In genomic region chr10:97689637-97690036, GRCh38 we compare ENCODE assay signal across 12 cellular contexts. TPM values are rescaled to one million over a fixed set of nuclear protein-coding genes. Genes with fewer than 3 reads are reported as not detected.
DNase-seq lines count a peak whose midpoint lies in the region; ATAC-seq and TF ChIP-seq lines count a peak whose summit lies in the region.
"Had no signal": no experiment of that assay in that cellular context is flagged by ENCODE, and none has a peak within 500 bp of the region (broad histone marks: within the 10 kb centered on the region; RNA-seq: fewer than 3 reads in every experiment).

No MANE protein-coding gene starts in this region.

- no peaks in the 10 kb centered on the region for H3K9me3 Mint-ChIP-seq in activated CD4-positive, alpha-beta T cell treated with anti-CD3 and anti-CD28 coated beads, Interleukin-2, amount 10 ng/mL, durations not matched to agents 24 days and 14 days

- no peak for ATAC-seq in GM21723 (IDR thresholded peaks at IDR 0.05; ENCODE audit: unreplicated experiment)

- H3K27ac ChIP-seq in ACC112 (ENCODE audit: low read depth, low read length): peak overlapping the region; percentile 91
- H3K27ac ChIP-seq: BLaER1, SK-N-MC had no signal

- H3K27me3 ChIP-seq in ACC112 (ENCODE audit: insufficient read depth, low read length): no peaks in the 10 kb centered on the region
- H3K27me3 ChIP-seq: BLaER1 had no signal

- H3K36me3 ChIP-seq in ACC112 (ENCODE audit: insufficient read depth, low read length): no peaks in the 10 kb centered on the region
- H3K36me3 ChIP-seq: BLaER1 had no signal

- in situ Hi-C loops in astrocyte of the cerebellum (cut with HindIII; ENCODE audit: low sequenced_read_pairs): loop anchor here (5.0 kb wide), 1 partner anchor 38 kb away; no protein-coding TSS in a partner anchor

- H3K27me3 Mint-ChIP-seq in activated CD4-positive, alpha-beta T cell treated with anti-CD3 and anti-CD28 coated beads, Interleukin-2, amount 10 ng/mL, durations not matched to agents 24 days and 14 days: peaks cover 10% of the 10 kb centered on the region

- H3K36me3 Mint-ChIP-seq in activated CD4-positive, alpha-beta T cell treated with anti-CD3 and anti-CD28 coated beads, Interleukin-2, amount 10 ng/mL, durations not matched to agents 24 days and 14 days (ENCODE audit: low read depth): no peaks in the 10 kb centered on the region

- DNase-seq in HUDEP-2 (lab: John Stamatoyannopoulos, UW; ENCODE audit: unreplicated experiment in 76 of 76) (peak in 56 of 76 experiments; percentile 14 to 74 (median 38)), astrocyte of the cerebellum (ENCODE audit: low read depth) (peak; percentile 62), lower leg skin (ENCODE audit: low spot score in 2 of 2) (peak; percentile 90 to 92), NCI-H1048 (lab: John Stamatoyannopoulos, UW) (no peak)
- DNase-seq in NK-92 treated with Interleukin-12 subunit alpha and Interleukin-12 subunit beta, amount 100 ng/mL, for 24 hours (lab: John Stamatoyannopoulos, UW): no peak
- no peak for DNase-seq in activated CD4-positive, alpha-beta T cell treated with anti-CD3 and anti-CD28 coated beads, Interleukin-2, amount 10 ng/mL, durations not matched to agents 24 days and 14 days
- DNase-seq: activated gamma-delta T cell treated with Interleukin-2 at 50 U/mL for 16 hours, small intestine had no signal

- H3K79me2 ChIP-seq in ACC112 (ENCODE audit: control insufficient read depth, insufficient read depth, low read length, unreplicated experiment): peaks cover 20% of the 10 kb centered on the region

- H2AFZ ChIP-seq in ACC112 (ENCODE audit: low read length, unreplicated experiment): peak overlapping the region; percentile 78

- WGBS in lower leg skin, 2 donors: 39 to 43% methylated on average over 5 of the region's 5 CpGs

- peaks cover 14% of the 10 kb centered on the region for H3K4me1 Mint-ChIP-seq in activated CD4-positive, alpha-beta T cell treated with anti-CD3 and anti-CD28 coated beads, Interleukin-2, amount 10 ng/mL, durations not matched to agents 24 days and 14 days

- intact Hi-C loops in lower leg skin (cut with DNase I; ENCODE audit: low total_unique reads): no loop called here
- intact Hi-C loops in activated CD4-positive, alpha-beta T cell treated with anti-CD3 and anti-CD28 coated beads, Interleukin-2, amount 10 ng/mL, durations not matched to agents 24 days and 14 days (cut with micrococcal nuclease): no loop called here

- H3K4me3 Mint-ChIP-seq in activated CD4-positive, alpha-beta T cell treated with anti-CD3 and anti-CD28 coated beads, Interleukin-2, amount 10 ng/mL, durations not matched to agents 24 days and 14 days: no peak overlapping the region

- peaks cover 36% of the 10 kb centered on the region for H3K4me1 ChIP-seq in ACC112 (ENCODE audit: control insufficient read depth, insufficient read depth, low read length, unreplicated experiment)

- no peak overlapping the region for H3K27ac Mint-ChIP-seq in activated CD4-positive, alpha-beta T cell treated with anti-CD3 and anti-CD28 coated beads, Interleukin-2, amount 10 ng/mL, durations not matched to agents 24 days and 14 days

- TF ChIP-seq CTCF in astrocyte of the cerebellum (IDR thresholded peaks at IDR 0.05; ENCODE audit: low read depth, low read length, missing control alignments): no peak
- no peak for TF ChIP-seq CTCF in lower leg skin (IDR thresholded peaks at IDR 0.05)

- no peak for TF ChIP-seq POLR2A in lower leg skin (IDR thresholded peaks at IDR 0.05)

- H3K4me3 ChIP-seq in ACC112 (ENCODE audit: low read depth, low read length): no peak overlapping the region
- H3K4me3 ChIP-seq in astrocyte of the cerebellum (ENCODE audit: low read depth, low read length): no peak overlapping the region
- H3K4me3 ChIP-seq in lower leg skin (ENCODE audit: low read depth, poor library complexity, severe bottlenecking): no peak overlapping the region
- H3K4me3 ChIP-seq: BLaER1, SK-N-MC had no signal

RNA-seq across cellular contexts. Expression of gene AVPI1, which starts 2.6 kb away (rescaled TPM):
- 100 to 1,000 TPM; 133 to 169 (median 145) TPM for total RNA-seq in lower leg skin
- 1.1 and 1.3 TPM in 2 replicates for total RNA-seq in activated CD4-positive, alpha-beta T cell treated with anti-CD3 and anti-CD28 coated beads, Interleukin-2, amount 10 ng/mL, durations not matched to agents 24 days and 14 days

RNA-seq across cellular contexts. Expression of gene MARVELD1, which starts 23.9 kb away (rescaled TPM):
- total RNA-seq in lower leg skin: 10 to 100 TPM; 22.5 to 50.2 (median 30.3) TPM
- 4.6 and 5.6 TPM in 2 replicates for total RNA-seq in activated CD4-positive, alpha-beta T cell treated with anti-CD3 and anti-CD28 coated beads, Interleukin-2, amount 10 ng/mL, durations not matched to agents 24 days and 14 days

RNA-seq across cellular contexts. Expression of gene ZFYVE27, which starts 47.3 kb away (rescaled TPM):
- total RNA-seq in lower leg skin: 10 to 100 TPM; 18.7 to 35.0 (median 21.4) TPM
- 38.1 and 42.2 TPM in 2 replicates for total RNA-seq in activated CD4-positive, alpha-beta T cell treated with anti-CD3 and anti-CD28 coated beads, Interleukin-2, amount 10 ng/mL, durations not matched to agents 24 days and 14 days

RNA-seq across cellular contexts. Expression of gene PI4K2A, which starts 49.2 kb away (rescaled TPM):
- total RNA-seq in lower leg skin: 10 to 100 TPM; 30.1 to 38.5 (median 33.3) TPM
- 17.8 TPM in 2 replicates for total RNA-seq in activated CD4-positive, alpha-beta T cell treated with anti-CD3 and anti-CD28 coated beads, Interleukin-2, amount 10 ng/mL, durations not matched to agents 24 days and 14 days

RNA-seq across cellular contexts. Expression of gene MORN4, which starts 56.3 kb away (rescaled TPM):
- total RNA-seq in lower leg skin: 1 to 10 TPM; 1.6 to 7.5 (median 2.2) TPM
- 2.2 and 2.4 TPM in 2 replicates for total RNA-seq in activated CD4-positive, alpha-beta T cell treated with anti-CD3 and anti-CD28 coated beads, Interleukin-2, amount 10 ng/mL, durations not matched to agents 24 days and 14 days

Comparison
In these comparisons a context has a peak if more than half of its experiments do, and no peak if none do; other contexts are left out.
1. DNase-seq: peak in HUDEP-2 (56 of 76), astrocyte of the cerebellum (single experiment) and lower leg skin (2 of 2); none in NK-92 treated with Interleukin-12 subunit alpha and Interleukin-12 subunit beta, amount 100 ng/mL, for 24 hours (single experiment), NCI-H1048 (single experiment) and activated CD4-positive, alpha-beta T cell treated with anti-CD3 and anti-CD28 coated beads, Interleukin-2, amount 10 ng/mL, durations not matched to agents 24 days and 14 days (single experiment).
2. RNA of gene AVPI1, which starts 2.6 kb away (total RNA-seq): 133 to 169 TPM in lower leg skin; 1.1 to 1.3 TPM in activated CD4-positive, alpha-beta T cell treated with anti-CD3 and anti-CD28 coated beads, Interleukin-2, amount 10 ng/mL, durations not matched to agents 24 days and 14 days; every median in the first group is over 10 times any median in the second.